28 cellular contexts compared by ENCODE assay signal in genomic region chr16:5008311-5008731, GRCh38. TPM values are rescaled to one million over a fixed set of nuclear protein-coding genes. Genes with fewer than 3 reads are reported as not detected.
"Had no signal": no experiment of that assay in that cellular context is flagged by ENCODE, and none has a peak within 500 bp of the region (broad histone marks: within the 10 kb centered on the region; RNA-seq: fewer than 3 reads in every experiment).

No MANE protein-coding gene starts in this region.

- H3K4me1 ChIP-seq: pancreas, prostate gland, sigmoid colon, spleen, suprapubic skin, tibial artery, upper lobe of right lung had no signal

- H3K36me3 ChIP-seq: neutrophil, pancreas, prostate gland, sigmoid colon, spleen, suprapubic skin, thoracic aorta, tibial artery, upper lobe of right lung had no signal

- H3K36me3 Mint-ChIP-seq: immature natural killer cell; mesothelial cell of epicardium; stimulated activated effector memory CD8-positive, alpha-beta T cell treated with anti-CD3 and anti-CD28 coated beads, Interleukin-12 subunit alpha, Interleukin-12 subunit beta, amount 100 ng/mL, for 72 hours had no signal

- H3K27me3 ChIP-seq: heart left ventricle, pancreas, sigmoid colon, suprapubic skin, upper lobe of right lung had no signal

- H3K4me3 Mint-ChIP-seq: immature natural killer cell; mesothelial cell of epicardium; naive B cell; nephron; neural crest cell; stimulated activated effector memory CD8-positive, alpha-beta T cell treated with anti-CD3 and anti-CD28 coated beads, Interleukin-12 subunit alpha, Interleukin-12 subunit beta, amount 100 ng/mL, for 72 hours; stimulated activated naive CD8-positive, alpha-beta T cell treated with anti-CD3 and anti-CD28 coated beads, Interleukin-15, Interleukin-2, amounts not matched to agents 100 ng/mL and 50 ng/mL, for 24 hours had no signal

- H3K4me1 Mint-ChIP-seq: immature natural killer cell; mesothelial cell of epicardium; nephron; neural crest cell; stimulated activated effector memory CD8-positive, alpha-beta T cell treated with anti-CD3 and anti-CD28 coated beads, Interleukin-12 subunit alpha, Interleukin-12 subunit beta, amount 100 ng/mL, for 72 hours had no signal

- H3K27ac Mint-ChIP-seq: immature natural killer cell; mesothelial cell of epicardium; naive B cell; nephron; stimulated activated effector memory CD8-positive, alpha-beta T cell treated with anti-CD3 and anti-CD28 coated beads, Interleukin-12 subunit alpha, Interleukin-12 subunit beta, amount 100 ng/mL, for 72 hours; stimulated activated naive CD8-positive, alpha-beta T cell treated with anti-CD3 and anti-CD28 coated beads, Interleukin-15, Interleukin-2, amounts not matched to agents 100 ng/mL and 50 ng/mL, for 24 hours had no signal

- H3K4me3 ChIP-seq: heart left ventricle, lung, pancreas, prostate gland, sigmoid colon, spleen, suprapubic skin, thoracic aorta, tibial artery, upper lobe of right lung had no signal

- DNase-seq: hypothalamus; immature natural killer cell; mesendoderm; naive B cell; pancreas; retina; right cardiac atrium; sigmoid colon; small intestine; stimulated activated CD4-positive, alpha-beta T cell treated with anti-CD3 and anti-CD28 coated beads, Interleukin-4, amount 100 ng/mL, for 24 hours; stimulated activated naive CD4-positive, alpha-beta T cell; tibial artery; trophoblast cell; upper lobe of right lung had no signal

- H3K27ac ChIP-seq: heart left ventricle, neutrophil, pancreas, prostate gland, sigmoid colon, spleen, suprapubic skin, thoracic aorta, tibial artery, upper lobe of right lung had no signal

- H3K9me3 Mint-ChIP-seq: immature natural killer cell; mesothelial cell of epicardium; nephron; neural crest cell; stimulated activated effector memory CD8-positive, alpha-beta T cell treated with anti-CD3 and anti-CD28 coated beads, Interleukin-12 subunit alpha, Interleukin-12 subunit beta, amount 100 ng/mL, for 72 hours; stimulated activated naive CD8-positive, alpha-beta T cell treated with anti-CD3 and anti-CD28 coated beads, Interleukin-15, Interleukin-2, amounts not matched to agents 100 ng/mL and 50 ng/mL, for 24 hours had no signal

- H3K9me3 ChIP-seq: heart left ventricle, neutrophil, pancreas, prostate gland, sigmoid colon, spleen, suprapubic skin, thoracic aorta, tibial artery, upper lobe of right lung had no signal

- ATAC-seq: heart left ventricle; pancreas; right cardiac atrium; stimulated activated effector memory CD8-positive, alpha-beta T cell treated with anti-CD3 and anti-CD28 coated beads, Interleukin-12 subunit alpha, Interleukin-12 subunit beta, amount 100 ng/mL, for 72 hours had no signal

RNA-seq across cellular contexts. Expression of gene SEC14L5, which starts 50.2 kb away (rescaled TPM):
- total RNA-seq: kidney epithelial cell had no signal
- polyA plus RNA-seq: immature natural killer cell had no signal

RNA-seq across cellular contexts. Expression of gene C16orf89, which starts 57.4 kb away (rescaled TPM):
- total RNA-seq: mononuclear cell, neural crest cell had no signal
- polyA plus RNA-seq: immature natural killer cell had no signal
